In genomic region chr18:5237723-5238370, GRCh38 we compare ENCODE assay signal across 1 cellular context.
TF ChIP-seq lines count a peak whose summit lies in the region.

No MANE protein-coding gene starts in this region.

TF ChIP-seq in HepG2, 621 proteins besides CTCF, POLR2A, EP300 and RAD21 (continued from another document and continues in another):
- TF ChIP-seq ARID3A (IDR thresholded peaks at IDR 0.05; ENCODE audit: low read depth, low read length) (no peak), AKAP8 (CRISPR knock-in tag; IDR thresholded peaks at IDR 0.05) (peak; percentile 63), ZNF18 (CRISPR knock-in tag; IDR thresholded peaks at IDR 0.05; ENCODE audit: insufficient replicate concordance) (peak; percentile 73), HNRNPK (IDR thresholded peaks at IDR 0.05; ENCODE audit: low read depth, low read length, poor library complexity, severe bottlenecking) (no peak), ZNF782 (CRISPR knock-in tag; IDR thresholded peaks at IDR 0.05; ENCODE audit: borderline replicate concordance) (peak; percentile 70), JARID2 (CRISPR knock-in tag; IDR thresholded peaks at IDR 0.05; ENCODE audit: insufficient replicate concordance) (no peak), ARID2 (CRISPR knock-in tag; IDR thresholded peaks at IDR 0.05; ENCODE audit: borderline replicate concordance) (0 out of 2 replicates have a peak, but pooled peaks have one; percentile 75), SAFB2 (CRISPR knock-in tag; IDR thresholded peaks at IDR 0.05; ENCODE audit: borderline replicate concordance, low read depth) (0 out of 2 replicates have a peak, but pooled peaks have one; percentile 31), ATAD3A (CRISPR knock-in tag; IDR thresholded peaks at IDR 0.05) (no peak), DRAP1 (CRISPR knock-in tag; IDR thresholded peaks at IDR 0.05) (peak; percentile 71; the same call in 1 of the 2 replicates), ZNF562 (CRISPR knock-in tag; IDR thresholded peaks at IDR 0.05; ENCODE audit: borderline replicate concordance) (peak; percentile 73; the same call in 1 of the 2 replicates), ZFP90 (CRISPR knock-in tag; IDR thresholded peaks at IDR 0.05; ENCODE audit: borderline replicate concordance) (peak; percentile 36; the same call in 1 of the 2 replicates), HOXD1 (CRISPR knock-in tag; IDR thresholded peaks at IDR 0.05) (peak; percentile 47; the same call in 1 of the 2 replicates), ZNF251 (CRISPR knock-in tag; IDR thresholded peaks at IDR 0.05) (no peak), ZSCAN20 (CRISPR knock-in tag; IDR thresholded peaks at IDR 0.05; ENCODE audit: borderline replicate concordance) (0 out of 2 replicates have a peak, but pooled peaks have one; percentile 47), HNRNPH1 (optimal IDR thresholded peaks at IDR 0.05; ENCODE audit: low read depth, low read length) (no peak), TEAD3 (CRISPR knock-in tag; optimal IDR thresholded peaks at IDR 0.05; ENCODE audit: borderline replicate concordance) (peak; percentile 79), SMC3 (IDR thresholded peaks at IDR 0.05; ENCODE audit: low read length) (no peak), ZBTB34 (CRISPR knock-in tag; IDR thresholded peaks at IDR 0.05) (0 out of 2 replicates have a peak, but pooled peaks have one; percentile 40), IRF2 (CRISPR knock-in tag; IDR thresholded peaks at IDR 0.05) (peak; percentile 33; the same call in 1 of the 2 replicates), ZNF709 (CRISPR knock-in tag; IDR thresholded peaks at IDR 0.05) (peak; percentile 0; the same call in 1 of the 2 replicates), NKX3-1 (CRISPR knock-in tag; IDR thresholded peaks at IDR 0.05) (no peak; the same call in 1 of the 2 replicates), KLF6 (CRISPR knock-in tag; IDR thresholded peaks at IDR 0.05) (peak; percentile 73; the same call in 1 of the 2 replicates), ZNF766 (CRISPR knock-in tag; IDR thresholded peaks at IDR 0.05; ENCODE audit: borderline replicate concordance) (peak; percentile 36; the same call in 1 of the 2 replicates), SNAPC2 (CRISPR knock-in tag; IDR thresholded peaks at IDR 0.05) (peak; percentile 37; the same call in 1 of the 2 replicates), ZNF451 (CRISPR knock-in tag; IDR thresholded peaks at IDR 0.05) (peak; percentile 80), ZBTB38 (CRISPR knock-in tag; IDR thresholded peaks at IDR 0.05) (peak; percentile 49; the same call in 1 of the 2 replicates), BRD4 (CRISPR knock-in tag; IDR thresholded peaks at IDR 0.05) (peak; percentile 81), MNT (IDR thresholded peaks at IDR 0.05) (peak; percentile 36; the same call in 1 of the 2 replicates), TAF1 (CRISPR knock-in tag; IDR thresholded peaks at IDR 0.05) (peak; percentile 85; the same call in 1 of the 2 replicates), TFDP2 (CRISPR knock-in tag; IDR thresholded peaks at IDR 0.05) (0 out of 2 replicates have a peak, but pooled peaks have one; percentile 36), CCAR2 (optimal IDR thresholded peaks at IDR 0.05; ENCODE audit: low read depth, low read length) (no peak), SNRNP70 (IDR thresholded peaks at IDR 0.05; ENCODE audit: low read depth, low read length) (no peak), ZBTB14 (CRISPR knock-in tag; IDR thresholded peaks at IDR 0.05) (peak; percentile 65), MAFG (CRISPR knock-in tag; IDR thresholded peaks at IDR 0.05) (no peak), NFYB (CRISPR knock-in tag; IDR thresholded peaks at IDR 0.05) (peak; percentile 29), HOXA5 (CRISPR knock-in tag; IDR thresholded peaks at IDR 0.05) (peak; percentile 46; the same call in 1 of the 2 replicates), SIN3A (IDR thresholded peaks at IDR 0.05; ENCODE audit: borderline replicate concordance, low read depth, low read length) (peak; percentile 50; the same call in 1 of the 2 replicates), FOXK1 (CRISPR knock-in tag; IDR thresholded peaks at IDR 0.05; ENCODE audit: borderline replicate concordance, low read depth) (peak; percentile 40; the same call in 1 of the 2 replicates), ZNF629 (CRISPR knock-in tag; conservative IDR thresholded peaks at IDR 0.05) (0 out of 2 replicates have a peak, but pooled peaks have one; percentile 37)
- TF ChIP-seq, protein P1, sequence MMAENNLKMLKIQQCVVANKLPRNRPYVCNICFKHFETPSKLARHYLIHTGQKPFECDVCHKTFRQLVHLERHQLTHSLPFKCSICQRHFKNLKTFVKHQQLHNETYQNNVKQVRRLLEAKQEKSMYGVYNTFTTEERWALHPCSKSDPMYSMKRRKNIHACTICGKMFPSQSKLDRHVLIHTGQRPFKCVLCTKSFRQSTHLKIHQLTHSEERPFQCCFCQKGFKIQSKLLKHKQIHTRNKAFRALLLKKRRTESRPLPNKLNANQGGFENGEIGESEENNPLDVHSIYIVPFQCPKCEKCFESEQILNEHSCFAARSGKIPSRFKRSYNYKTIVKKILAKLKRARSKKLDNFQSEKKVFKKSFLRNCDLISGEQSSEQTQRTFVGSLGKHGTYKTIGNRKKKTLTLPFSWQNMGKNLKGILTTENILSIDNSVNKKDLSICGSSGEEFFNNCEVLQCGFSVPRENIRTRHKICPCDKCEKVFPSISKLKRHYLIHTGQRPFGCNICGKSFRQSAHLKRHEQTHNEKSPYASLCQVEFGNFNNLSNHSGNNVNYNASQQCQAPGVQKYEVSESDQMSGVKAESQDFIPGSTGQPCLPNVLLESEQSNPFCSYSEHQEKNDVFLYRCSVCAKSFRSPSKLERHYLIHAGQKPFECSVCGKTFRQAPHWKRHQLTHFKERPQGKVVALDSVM (CRISPR knock-in tag; IDR thresholded peaks at IDR 0.05), result peak; percentile 8; the same call in 1 of the 2 replicates
- TF ChIP-seq, protein P2, sequence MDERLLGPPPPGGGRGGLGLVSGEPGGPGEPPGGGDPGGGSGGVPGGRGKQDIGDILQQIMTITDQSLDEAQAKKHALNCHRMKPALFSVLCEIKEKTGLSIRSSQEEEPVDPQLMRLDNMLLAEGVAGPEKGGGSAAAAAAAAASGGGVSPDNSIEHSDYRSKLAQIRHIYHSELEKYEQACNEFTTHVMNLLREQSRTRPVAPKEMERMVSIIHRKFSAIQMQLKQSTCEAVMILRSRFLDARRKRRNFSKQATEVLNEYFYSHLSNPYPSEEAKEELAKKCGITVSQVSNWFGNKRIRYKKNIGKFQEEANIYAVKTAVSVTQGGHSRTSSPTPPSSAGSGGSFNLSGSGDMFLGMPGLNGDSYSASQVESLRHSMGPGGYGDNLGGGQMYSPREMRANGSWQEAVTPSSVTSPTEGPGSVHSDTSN (CRISPR knock-in tag; IDR thresholded peaks at IDR 0.05), result no peak
- TF ChIP-seq, protein P3, sequence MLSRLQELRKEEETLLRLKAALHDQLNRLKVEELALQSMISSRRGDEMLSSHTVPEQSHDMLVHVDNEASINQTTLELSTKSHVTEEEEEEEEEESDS (CRISPR knock-in tag; IDR thresholded peaks at IDR 0.05; ENCODE audit: borderline replicate concordance), result peak; percentile 92; the same call in 1 of the 2 replicates
- TF ChIP-seq, protein P4, sequence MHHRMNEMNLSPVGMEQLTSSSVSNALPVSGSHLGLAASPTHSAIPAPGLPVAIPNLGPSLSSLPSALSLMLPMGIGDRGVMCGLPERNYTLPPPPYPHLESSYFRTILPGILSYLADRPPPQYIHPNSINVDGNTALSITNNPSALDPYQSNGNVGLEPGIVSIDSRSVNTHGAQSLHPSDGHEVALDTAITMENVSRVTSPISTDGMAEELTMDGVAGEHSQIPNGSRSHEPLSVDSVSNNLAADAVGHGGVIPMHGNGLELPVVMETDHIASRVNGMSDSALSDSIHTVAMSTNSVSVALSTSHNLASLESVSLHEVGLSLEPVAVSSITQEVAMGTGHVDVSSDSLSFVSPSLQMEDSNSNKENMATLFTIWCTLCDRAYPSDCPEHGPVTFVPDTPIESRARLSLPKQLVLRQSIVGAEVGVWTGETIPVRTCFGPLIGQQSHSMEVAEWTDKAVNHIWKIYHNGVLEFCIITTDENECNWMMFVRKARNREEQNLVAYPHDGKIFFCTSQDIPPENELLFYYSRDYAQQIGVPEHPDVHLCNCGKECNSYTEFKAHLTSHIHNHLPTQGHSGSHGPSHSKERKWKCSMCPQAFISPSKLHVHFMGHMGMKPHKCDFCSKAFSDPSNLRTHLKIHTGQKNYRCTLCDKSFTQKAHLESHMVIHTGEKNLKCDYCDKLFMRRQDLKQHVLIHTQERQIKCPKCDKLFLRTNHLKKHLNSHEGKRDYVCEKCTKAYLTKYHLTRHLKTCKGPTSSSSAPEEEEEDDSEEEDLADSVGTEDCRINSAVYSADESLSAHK (CRISPR knock-in tag; IDR thresholded peaks at IDR 0.05; ENCODE audit: borderline replicate concordance), result no peak
- TF ChIP-seq, protein P5, sequence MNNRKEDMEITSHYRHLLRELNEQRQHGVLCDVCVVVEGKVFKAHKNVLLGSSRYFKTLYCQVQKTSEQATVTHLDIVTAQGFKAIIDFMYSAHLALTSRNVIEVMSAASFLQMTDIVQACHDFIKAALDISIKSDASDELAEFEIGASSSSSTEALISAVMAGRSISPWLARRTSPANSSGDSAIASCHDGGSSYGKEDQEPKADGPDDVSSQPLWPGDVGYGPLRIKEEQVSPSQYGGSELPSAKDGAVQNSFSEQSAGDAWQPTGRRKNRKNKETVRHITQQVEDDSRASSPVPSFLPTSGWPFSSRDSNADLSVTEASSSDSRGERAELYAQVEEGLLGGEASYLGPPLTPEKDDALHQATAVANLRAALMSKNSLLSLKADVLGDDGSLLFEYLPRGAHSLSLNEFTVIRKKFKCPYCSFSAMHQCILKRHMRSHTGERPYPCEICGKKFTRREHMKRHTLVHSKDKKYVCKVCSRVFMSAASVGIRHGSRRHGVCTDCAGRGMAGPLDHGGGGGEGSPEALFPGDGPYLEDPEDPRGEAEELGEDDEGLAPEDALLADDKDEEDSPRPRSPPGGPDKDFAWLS (CRISPR knock-in tag; IDR thresholded peaks at IDR 0.05; ENCODE audit: borderline replicate concordance), result 0 out of 2 replicates have a peak, but pooled peaks have one; percentile 48
